ENCODE assay signal across 24 cellular contexts in genomic region chr3:159112724-159113123, GRCh38. TPM values are rescaled to one million over a fixed set of nuclear protein-coding genes. Genes with fewer than 3 reads are reported as not detected.
"Had no signal": no experiment of that assay in that cellular context is flagged by ENCODE, and none has a peak within 500 bp of the region (broad histone marks: within the 10 kb centered on the region; RNA-seq: fewer than 3 reads in every experiment).

No MANE protein-coding gene starts in this region.

- H3K27ac Mint-ChIP-seq: natural killer cell; stimulated activated memory B cell treated with anti-CD40 and anti-IgM and Interleukin-4, amounts not matched to agents 10 μg/mL and 1 μg/mL and 100 μg/mL, for 72 hours; stimulated activated naive CD8-positive, alpha-beta T cell treated with anti-CD3 and anti-CD28 coated beads, Interleukin-15, Interleukin-2, amounts not matched to agents 100 ng/mL and 50 ng/mL, for 24 hours had no signal

- H3K27ac ChIP-seq: colonic mucosa, hepatocyte, spleen, tibial artery, upper lobe of right lung, vagina had no signal

- H2AFZ ChIP-seq: hepatocyte had no signal

- H3K36me3 ChIP-seq: colonic mucosa, spleen, tibial artery, upper lobe of right lung, vagina had no signal

- H3K4me1 ChIP-seq: colonic mucosa, spleen, tibial artery, upper lobe of right lung, vagina had no signal

- H3K27me3 Mint-ChIP-seq: stimulated activated memory B cell treated with anti-CD40 and anti-IgM and Interleukin-4, amounts not matched to agents 10 μg/mL and 1 μg/mL and 100 μg/mL, for 72 hours; stimulated activated naive CD8-positive, alpha-beta T cell treated with anti-CD3 and anti-CD28 coated beads, Interleukin-15, Interleukin-2, amounts not matched to agents 100 ng/mL and 50 ng/mL, for 24 hours had no signal

- H3K4me1 Mint-ChIP-seq: natural killer cell had no signal

- H3K4me3 Mint-ChIP-seq: natural killer cell; stimulated activated memory B cell treated with anti-CD40 and anti-IgM and Interleukin-4, amounts not matched to agents 10 μg/mL and 1 μg/mL and 100 μg/mL, for 72 hours; stimulated activated naive CD8-positive, alpha-beta T cell treated with anti-CD3 and anti-CD28 coated beads, Interleukin-15, Interleukin-2, amounts not matched to agents 100 ng/mL and 50 ng/mL, for 24 hours had no signal

- DNase-seq: colonic mucosa; dermis blood vessel endothelial cell; erythroblast; foreskin melanocyte; mesendoderm; natural killer cell; posterior cingulate gyrus; spleen; stimulated activated CD4-positive, alpha-beta T cell treated with anti-CD3 and anti-CD28 coated beads, Interleukin-15, amount 100 ng/mL, for 24 hours; stimulated activated CD4-positive, alpha-beta T cell treated with anti-CD3 and anti-CD28 coated beads, Interleukin-1b, Interleukin-23, amount 100 ng/mL, for 48 hours; stimulated activated CD4-positive, alpha-beta T cell treated with anti-CD3 and anti-CD28 coated beads, Interleukin-4, amount 100 ng/mL, for 24 hours; tibial artery; upper lobe of right lung had no signal

- H3K9me3 Mint-ChIP-seq: stimulated activated memory B cell treated with anti-CD40 and anti-IgM and Interleukin-4, amounts not matched to agents 10 μg/mL and 1 μg/mL and 100 μg/mL, for 72 hours; stimulated activated naive CD8-positive, alpha-beta T cell treated with anti-CD3 and anti-CD28 coated beads, Interleukin-15, Interleukin-2, amounts not matched to agents 100 ng/mL and 50 ng/mL, for 24 hours had no signal

- ATAC-seq: natural killer cell; sciatic nerve; stimulated activated memory B cell treated with anti-CD40 and anti-IgM and Interleukin-4, amounts not matched to agents 10 μg/mL and 1 μg/mL and 100 μg/mL, for 72 hours; upper lobe of right lung had no signal

- FAIRE-seq: endothelial cell of umbilical vein had no signal

- H3K36me3 Mint-ChIP-seq: natural killer cell; stimulated activated memory B cell treated with anti-CD40 and anti-IgM and Interleukin-4, amounts not matched to agents 10 μg/mL and 1 μg/mL and 100 μg/mL, for 72 hours had no signal

- H3K79me2 ChIP-seq: hepatocyte had no signal

- H3K9me3 ChIP-seq: colonic mucosa, tibial artery, upper lobe of right lung, vagina had no signal

- H3K4me3 ChIP-seq: colonic mucosa, hepatocyte, spleen, tibial artery, upper lobe of right lung, vagina had no signal

- H3K27me3 ChIP-seq: colonic mucosa, hepatocyte, spleen, tibial artery, upper lobe of right lung, vagina had no signal

- H3K4me2 ChIP-seq: hepatocyte had no signal

RNA-seq across cellular contexts. Expression of gene IQCJ, which starts 43.6 kb away (rescaled TPM):
- total RNA-seq: colonic mucosa, dermis blood vessel endothelial cell, endothelial cell of umbilical vein, hepatocyte, kidney epithelial cell, liver, lung microvascular endothelial cell, natural killer cell, pulmonary artery endothelial cell, skeletal muscle tissue, spleen, upper lobe of right lung, vagina had no signal
- polyA plus RNA-seq: endothelial cell of umbilical vein, hepatocyte, liver, spleen had no signal
